In genomic region chr19:8209111-8209964, GRCh38 we compare ENCODE assay signal across 8 cellular contexts. TPM values are rescaled to one million over a fixed set of nuclear protein-coding genes. Genes with fewer than 3 reads are reported as not detected.
DNase-seq lines count a peak whose midpoint lies in the region; ATAC-seq and TF ChIP-seq lines count a peak whose summit lies in the region.

TSS of gene CERS4 (plus strand) at chr19:8209370. CDS start at chr19:8251077, 41,707 bp downstream.

- no peaks in the 10 kb centered on the region for H3F3A ChIP-seq in Loucy (ENCODE audit: low read depth)

- peak within 1 kb of the TSS; percentile 73 for H3K4me2 ChIP-seq in Loucy (ENCODE audit: low read depth, low read length, poor library complexity, severe bottlenecking)

- ATAC-seq in GM21576 (IDR thresholded peaks at IDR 0.05; ENCODE audit: unreplicated experiment) (peak; percentile 57), activated B cell treated with CpG ODN at 0.5 μM for 24 hours (ENCODE audit: low read depth) (peak; percentile 86)

- H3K27me3 Mint-ChIP-seq in activated B cell treated with CpG ODN at 0.5 μM for 24 hours = no peaks in the 10 kb centered on the region

- H3K4me1 Mint-ChIP-seq in activated B cell treated with CpG ODN at 0.5 μM for 24 hours = peaks cover 56% of the 10 kb centered on the region

- H3K27ac ChIP-seq in breast epithelium = peak within 1 kb of the TSS; percentile 88 to 92

- no peaks in the 10 kb centered on the region for H3K36me3 ChIP-seq in Loucy (ENCODE audit: insufficient read depth, low read length)
- H3K36me3 ChIP-seq in breast epithelium = no peaks in the 10 kb centered on the region

- peaks cover 29% of the 10 kb centered on the region for H3K36me3 Mint-ChIP-seq in activated B cell treated with CpG ODN at 0.5 μM for 24 hours (ENCODE audit: low read depth)

- CTCF ChIA-PET in activated B cell treated with CpG ODN at 0.5 μM for 24 hours (lab: Charles Lee) = interaction anchor here (1.2 to 1.8 kb wide), 2 partner anchors 17 to 51 kb away, joined by 5 to 7 read pairs; no protein-coding TSS in a partner anchor

- 0 out of 2 replicates have a peak within 1 kb of the TSS, but pooled peaks have one; percentile 20 for H2AFZ ChIP-seq in Loucy (ENCODE audit: low read length)

- H3K4me3 ChIP-seq in Loucy (ENCODE audit: low read length, poor library complexity, severe bottlenecking) (peak within 1 kb of the TSS; percentile 77), breast epithelium (peak within 1 kb of the TSS; percentile 70 to 94 (median 77))

- no peaks in the 10 kb centered on the region for H3K9me3 Mint-ChIP-seq in activated B cell treated with CpG ODN at 0.5 μM for 24 hours

- H3K9me3 ChIP-seq in Loucy (ENCODE audit: insufficient read depth, low read depth, low read length) (no peaks in the 10 kb centered on the region), breast epithelium (no peaks in the 10 kb centered on the region)

- no peaks in the 10 kb centered on the region for H3K9me2 ChIP-seq in Loucy (replicated peaks; ENCODE audit: low read depth, low read length)

- H3K27me3 ChIP-seq in Loucy (ENCODE audit: insufficient read depth, low read length, poor library complexity, severe bottlenecking) (no peaks in the 10 kb centered on the region), breast epithelium (no peaks in the 10 kb centered on the region)

- H3K79me2 ChIP-seq in Loucy (ENCODE audit: insufficient read depth, low read length) = peaks cover 42% of the 10 kb centered on the region

- POLR2A ChIA-PET in activated B cell treated with CpG ODN at 0.5 μM for 24 hours (lab: Charles Lee) = interaction anchor here (0.5 to 8.8 kb wide), 13 partner anchors 13 to 1668 kb away, joined by 3 to 205 read pairs (median 7); partner anchors contain the start of gene TIMM44

- H3K27ac Mint-ChIP-seq in activated B cell treated with CpG ODN at 0.5 μM for 24 hours = peak within 1 kb of the TSS; percentile 81

- no peak for TF ChIP-seq POLR2A in breast epithelium (IDR thresholded peaks at IDR 0.05)

- DNase-seq in DMS53 treated with DMSO at 0.1 percent for 48 hours (lab: John Stamatoyannopoulos, UW; ENCODE audit: unreplicated experiment) (peak; percentile 59), activated B cell treated with CpG ODN at 0.5 μM for 24 hours (peak; percentile 85), breast epithelium (ENCODE audit: low spot score in 2 of 2) (peak; percentile 64 to 76), iris pigment epithelial cell (ENCODE audit: low read depth) (peak; percentile 29), SIG-M5 (lab: John Stamatoyannopoulos, UW) (no peak)
- peak; percentile 51 to 70 for DNase-seq in stimulated activated CD4-positive, alpha-beta T cell treated with anti-CD3 and anti-CD28 coated beads, Interleukin-12 subunit alpha, Interleukin-12 subunit beta, amount 100 ng/mL, for 24 hours (ENCODE audit: low read depth in 2 of 2)

- peak within 1 kb of the TSS; percentile 76 for H3K9ac ChIP-seq in Loucy (ENCODE audit: low read depth, low read length, poor library complexity, severe bottlenecking)

- intact Hi-C loops in activated B cell treated with CpG ODN at 0.5 μM for 24 hours (cut with micrococcal nuclease) (loop anchor here (1.0 to 5.0 kb wide), 5 partner anchors 14 to 306 kb away; partner anchors contain the start of genes MAP2K7 and TIMM44), breast epithelium (cut with DNase I; ENCODE audit: low total_unique reads) (no loop called here)

- H3K4me3 Mint-ChIP-seq in activated B cell treated with CpG ODN at 0.5 μM for 24 hours = peak within 1 kb of the TSS; percentile 96

- TF ChIP-seq CTCF in Loucy (conservative IDR thresholded peaks at IDR 0.05; ENCODE audit: low read length) = no peak
- TF ChIP-seq CTCF in activated B cell treated with CpG ODN at 0.5 μM for 24 hours (IDR thresholded peaks at IDR 0.05) = no peak
- no peak for TF ChIP-seq CTCF in breast epithelium (IDR thresholded peaks at IDR 0.05)

- peaks cover 7% of the 10 kb centered on the region for H4K20me1 ChIP-seq in Loucy (ENCODE audit: insufficient read depth, low read length, poor library complexity, severe bottlenecking)

- peaks cover 31% of the 10 kb centered on the region for H3K4me1 ChIP-seq in Loucy (ENCODE audit: insufficient read depth, low read length, poor library complexity, severe bottlenecking)
- peaks cover 4 to 11% of the 10 kb centered on the region in 2 donors for H3K4me1 ChIP-seq in breast epithelium

RNA-seq across cellular contexts. Expression of gene CERS4, which starts in this region (rescaled TPM):
- 112 and 114 TPM in 2 replicates for total RNA-seq in activated B cell treated with CpG ODN at 0.5 μM for 24 hours
- total RNA-seq in breast epithelium = 100 to 1,000 TPM in 1 of 3 donors, 10 to 100 TPM in 2; 26.4 to 141 (median 64.1) TPM
